In the genomic region with DNA sequence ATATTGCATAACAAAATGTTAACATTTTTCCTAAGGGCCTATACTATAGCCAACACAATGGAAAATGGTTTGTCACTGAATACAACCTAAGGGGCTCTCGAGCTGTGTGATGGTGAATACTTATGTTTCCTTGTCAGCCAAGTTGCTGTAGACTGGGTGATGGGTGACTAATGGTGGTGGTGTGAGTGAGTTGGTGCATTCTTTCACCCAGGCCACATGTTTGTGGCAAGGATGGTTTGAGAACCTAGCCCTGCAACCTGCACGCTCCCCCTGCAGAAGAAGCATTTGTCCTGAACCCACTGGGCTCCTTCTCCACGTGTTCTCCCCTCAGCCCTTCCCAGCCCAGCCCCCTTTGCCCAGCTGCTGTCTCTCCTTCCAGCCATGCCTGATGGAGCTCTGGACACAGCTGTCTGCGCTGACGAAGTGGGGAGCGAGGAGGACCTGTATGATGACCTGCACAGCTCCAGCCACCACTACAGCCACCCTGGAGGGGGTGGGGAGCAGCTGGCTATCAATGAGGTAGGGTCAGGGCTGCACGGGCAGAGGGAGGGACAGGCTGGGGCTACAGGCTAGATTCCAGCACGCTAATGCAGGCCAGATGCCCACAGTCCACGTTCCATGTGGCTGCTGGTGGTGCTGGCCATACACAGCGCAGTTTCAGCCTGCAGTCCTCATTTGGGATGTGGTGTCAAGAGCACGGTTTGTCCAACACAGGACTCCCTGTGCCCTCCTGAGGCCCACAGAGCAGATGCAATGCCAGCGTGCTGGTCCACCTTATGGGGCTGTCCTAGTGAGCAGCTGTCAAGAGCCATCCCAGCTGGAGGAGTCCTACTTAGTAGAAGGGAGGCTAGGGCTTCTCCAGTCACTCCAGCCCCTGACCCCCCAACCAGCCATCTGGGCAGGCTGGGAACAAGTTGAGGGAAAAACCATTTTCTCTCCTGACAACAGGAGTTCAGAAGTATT, we compare ENCODE assay signal across 16 cellular contexts.
DNase-seq lines count a peak whose midpoint lies in the region; ATAC-seq and TF ChIP-seq lines count a peak whose summit lies in the region.
"Had no signal": no experiment of that assay in that cellular context is flagged by ENCODE, and none has a peak within 500 bp of the region (broad histone marks: within the 10 kb centered on the region; RNA-seq: fewer than 3 reads in every experiment).

No MANE protein-coding gene starts in this region.

- no peak for ATAC-seq in lower lobe of right lung
- ATAC-seq: PC-3 had no signal

- intact Hi-C loops in CD14-positive monocyte (cut with micrococcal nuclease): no loop called here
- intact Hi-C loops in colonic mucosa (cut with DNase I): no loop called here
- intact Hi-C loops in lower lobe of right lung (cut with DNase I): no loop called here
- intact Hi-C loops in uterus (cut with DNase I; ENCODE audit: low total_unique reads): no loop called here

- H3K27ac ChIP-seq in colonic mucosa (no peak overlapping the region), lower lobe of right lung (no peak overlapping the region), uterus (no peak overlapping the region)
- H3K27ac ChIP-seq: SJCRH30 had no signal

- H3K4me1 Mint-ChIP-seq in CD14-positive monocyte: no peaks in the 10 kb centered on the region
- H3K4me1 Mint-ChIP-seq: CD8-positive, alpha-beta memory T cell had no signal

- no peak overlapping the region for H3K27ac Mint-ChIP-seq in CD14-positive monocyte
- H3K27ac Mint-ChIP-seq: CD8-positive, alpha-beta memory T cell had no signal

- no peaks in the 10 kb centered on the region for H3K27me3 ChIP-seq in colonic mucosa
- no peaks in the 10 kb centered on the region for H3K27me3 ChIP-seq in lower lobe of right lung (ENCODE audit: low read depth)
- H3K27me3 ChIP-seq in uterus: no peaks in the 10 kb centered on the region
- H3K27me3 ChIP-seq: SJCRH30 had no signal

- TF ChIP-seq POLR2A in uterus (IDR thresholded peaks at IDR 0.05): no peak

- H3K4me3 Mint-ChIP-seq in CD14-positive monocyte: no peak overlapping the region
- H3K4me3 Mint-ChIP-seq: CD8-positive, alpha-beta memory T cell had no signal

- no peaks in the 10 kb centered on the region for H3K9me3 ChIP-seq in colonic mucosa
- no peaks in the 10 kb centered on the region for H3K9me3 ChIP-seq in lower lobe of right lung
- no peaks in the 10 kb centered on the region for H3K9me3 ChIP-seq in uterus
- H3K9me3 ChIP-seq: SJCRH30 had no signal

- peaks cover 5 to 16% (median 11%) of the 10 kb centered on the region in 7 donors for H3K9me3 Mint-ChIP-seq in CD14-positive monocyte

- TF ChIP-seq CTCF in CD14-positive monocyte (IDR thresholded peaks at IDR 0.05): no peak
- no peak for TF ChIP-seq CTCF in colonic mucosa (IDR thresholded peaks at IDR 0.05)
- TF ChIP-seq CTCF in lower lobe of right lung (IDR thresholded peaks at IDR 0.05): no peak
- no peak for TF ChIP-seq CTCF in uterus (IDR thresholded peaks at IDR 0.05)

- DNase-seq in NCI-H524 (lab: John Stamatoyannopoulos, UW): peak; percentile 33 to 73
- no peak for DNase-seq in NCI-H524 treated with DMSO at 0.1 percent for 48 hours (lab: John Stamatoyannopoulos, UW)
- peak; percentile 41 for DNase-seq in CD14-positive monocyte (ENCODE audit: low spot score)
- peak; percentile 7 for DNase-seq in colonic mucosa
- peak; percentile 30 for DNase-seq in lower lobe of right lung
- DNase-seq in NCI-H187 treated with DMSO at 0.1 percent for 48 hours (lab: John Stamatoyannopoulos, UW): no peak
- no peak for DNase-seq in GM19238 (ENCODE audit: insufficient read length, low spot score)
- no peak for DNase-seq in uterus
- DNase-seq: CD8-positive, alpha-beta memory T cell; GDM1; Kasumi-1; NCI-H187; NCI-H446; NCI-H748 treated with DMSO at 0.1 percent for 48 hours; PC-3; SJCRH30 had no signal

- no peak overlapping the region for H3K9ac ChIP-seq in colonic mucosa (ENCODE audit: low read depth in 2 of 2, low read length in 2 of 2)

- H3K4me1 ChIP-seq in colonic mucosa: no peaks in the 10 kb centered on the region
- H3K4me1 ChIP-seq in lower lobe of right lung: no peaks in the 10 kb centered on the region
- H3K4me1 ChIP-seq in uterus: no peaks in the 10 kb centered on the region
- H3K4me1 ChIP-seq: SJCRH30 had no signal

- H3K27me3 Mint-ChIP-seq in CD14-positive monocyte (ENCODE audit: low read depth in 3 of 3): peaks cover 9 to 25% (median 24%) of the 10 kb centered on the region in 3 donors

- H3K36me3 Mint-ChIP-seq in CD14-positive monocyte: no peaks in the 10 kb centered on the region

- H3K36me3 ChIP-seq in colonic mucosa: no peaks in the 10 kb centered on the region
- no peaks in the 10 kb centered on the region for H3K36me3 ChIP-seq in lower lobe of right lung
- no peaks in the 10 kb centered on the region for H3K36me3 ChIP-seq in uterus
- H3K36me3 ChIP-seq: SJCRH30 had no signal

- no peak overlapping the region for H3K4me3 ChIP-seq in colonic mucosa
- no peak overlapping the region for H3K4me3 ChIP-seq in lower lobe of right lung
- no peak overlapping the region for H3K4me3 ChIP-seq in uterus
- H3K4me3 ChIP-seq: SJCRH30 had no signal

Comparison
In these comparisons a context has a peak if more than half of its experiments do, and no peak if none do; other contexts are left out.
1. DNase-seq: peak in NCI-H524 (2 of 2), CD14-positive monocyte (single experiment), colonic mucosa (single experiment) and lower lobe of right lung (single experiment); none in NCI-H524 treated with DMSO at 0.1 percent for 48 hours (single experiment), NCI-H187 treated with DMSO at 0.1 percent for 48 hours (single experiment), GM19238 (single experiment) and uterus (0 of 2).